20 cellular contexts compared by ENCODE assay signal in genomic region chr2:7925506-7925905, GRCh38.
DNase-seq lines count a peak whose midpoint lies in the region; ATAC-seq, FAIRE-seq and TF ChIP-seq lines count a peak whose summit lies in the region.
"Had no signal": no experiment of that assay in that cellular context is flagged by ENCODE, and none has a peak within 500 bp of the region (broad histone marks: within the 10 kb centered on the region; RNA-seq: fewer than 3 reads in every experiment).

No MANE protein-coding gene starts in this region.

- no peaks in the 10 kb centered on the region for H3K36me3 Mint-ChIP-seq in stimulated activated memory B cell treated with anti-CD40 and anti-IgM and Interleukin-4, amounts not matched to agents 10 μg/mL and 1 μg/mL and 100 μg/mL, for 72 hours
- H3K36me3 Mint-ChIP-seq: CD4-positive, CD25-positive, alpha-beta regulatory T cell; CD8-positive, alpha-beta T cell had no signal

- H3K23ac ChIP-seq in H1 (ENCODE audit: insufficient read length) = no peak overlapping the region

- H3K56ac ChIP-seq in H1 (replicated peaks; ENCODE audit: insufficient read length, low read depth, low read length) = no peak overlapping the region

- no peak overlapping the region for H2BK5ac ChIP-seq in H1 (ENCODE audit: low read depth, low read length)

- H3K14ac ChIP-seq in H1 (ENCODE audit: insufficient read length) = no peak overlapping the region

- no peak for TF ChIP-seq POLR2A in GM12891 (IDR thresholded peaks at IDR 0.05; ENCODE audit: low read depth, low read length)
- no peak for TF ChIP-seq POLR2A in H1 (IDR thresholded peaks at IDR 0.05; ENCODE audit: control extremely low read depth in 1 of 2, low read depth in 2 of 2, low read length in 2 of 2)

- CTCF ChIA-PET in H1 (lab: Charles Lee; ENCODE audit: partially characterized antibody) = no interaction called here

- no peaks in the 10 kb centered on the region for H3K27me3 ChIP-seq in H1 (replicated peaks in 1 of 4; ENCODE audit: control insufficient read depth in 3 of 4, extremely low read depth in 1 of 4, insufficient read depth in 3 of 4, low read length in 3 of 4)
- H3K27me3 ChIP-seq: BLaER1 had no signal

- DNase-seq in GM12891 (ENCODE audit: insufficient read length, low spot score) (no peak), NCI-H526 (lab: John Stamatoyannopoulos, UW) (peak; percentile 31 to 48), H1 (ENCODE audit: low read depth in 1 of 2, low spot score in 2 of 2) (no peak), cerebellum (ENCODE audit: low spot score) (no peak), NCI-H1694 (lab: John Stamatoyannopoulos, UW) (no peak), NCI-H748 treated with DMSO at 0.1 percent for 48 hours (lab: John Stamatoyannopoulos, UW) (no peak)
- DNase-seq: Caco-2; CD4-positive, CD25-positive, alpha-beta regulatory T cell; CD8-positive, alpha-beta T cell; DMS153; EL; GDM1; H9 had no signal

- no peaks in the 10 kb centered on the region for H4K20me1 ChIP-seq in H1 (replicated peaks in 1 of 2; ENCODE audit: control insufficient read depth in 1 of 2, insufficient read depth in 2 of 2, low read length in 2 of 2)
- H4K20me1 ChIP-seq: BLaER1 had no signal

- H3K36me3 ChIP-seq in H1 (ENCODE audit: control insufficient read depth in 2 of 4, insufficient read depth in 4 of 4, low read length in 3 of 4) = no peaks in the 10 kb centered on the region
- H3K36me3 ChIP-seq: BLaER1 had no signal

- no peak overlapping the region for H3K27ac ChIP-seq in H1 (ENCODE audit: low read depth, low read length)
- H3K27ac ChIP-seq: 22Rv1, BLaER1, C4-2B had no signal

- peaks cover 3% of the 10 kb centered on the region for H3K9me3 Mint-ChIP-seq in stimulated activated memory B cell treated with anti-CD40 and anti-IgM and Interleukin-4, amounts not matched to agents 10 μg/mL and 1 μg/mL and 100 μg/mL, for 72 hours

- no peaks in the 10 kb centered on the region for H3K27me3 Mint-ChIP-seq in stimulated activated memory B cell treated with anti-CD40 and anti-IgM and Interleukin-4, amounts not matched to agents 10 μg/mL and 1 μg/mL and 100 μg/mL, for 72 hours
- H3K27me3 Mint-ChIP-seq: CD4-positive, CD25-positive, alpha-beta regulatory T cell had no signal

- peak overlapping the region; percentile 9 for H2BK120ac ChIP-seq in H1 (replicated peaks; ENCODE audit: low read depth, low read length)

- H4K8ac ChIP-seq in H1 (ENCODE audit: extremely low read depth, insufficient read depth, low read length) = no peak overlapping the region; the same call in 1 of the 2 replicates

- H3K23me2 ChIP-seq in H1 (ENCODE audit: low read depth, low read length) = no peaks in the 10 kb centered on the region

- no peak overlapping the region for H3K9ac ChIP-seq in H1 (replicated peaks in 1 of 4; ENCODE audit: extremely low read depth in 1 of 4, low read depth in 3 of 4, low read length in 3 of 4)
- H3K9ac ChIP-seq: BLaER1 had no signal

- no peak overlapping the region for H2AK5ac ChIP-seq in H1 (ENCODE audit: low read depth, low read length)

- H3K4me3 Mint-ChIP-seq in stimulated activated memory B cell treated with anti-CD40 and anti-IgM and Interleukin-4, amounts not matched to agents 10 μg/mL and 1 μg/mL and 100 μg/mL, for 72 hours = no peak overlapping the region
- H3K4me3 Mint-ChIP-seq: B cell; CD4-positive, CD25-positive, alpha-beta regulatory T cell; CD8-positive, alpha-beta T cell; H9 had no signal

- no peak overlapping the region for H4K91ac ChIP-seq in H1 (replicated peaks; ENCODE audit: insufficient read length, low read length)

- H3K4me2 ChIP-seq in H1 (ENCODE audit: insufficient read depth in 1 of 2, low read depth in 2 of 2, low read length in 2 of 2) = no peak overlapping the region
- H3K4me2 ChIP-seq: BLaER1 had no signal

- H3K4ac ChIP-seq in H1 (replicated peaks; ENCODE audit: insufficient read length, low read depth, low read length) = no peak overlapping the region

- H3K79me1 ChIP-seq in H1 (ENCODE audit: low read depth, low read length) = no peaks in the 10 kb centered on the region

- 82% methylated on average over 1 of the region's 1 CpG; no CpG with 5 or more reads in 1 of the 2 experiments for WGBS in H1 (ENCODE audit: extremely low coverage in 1 of 2, insufficient coverage in 1 of 2, insufficient read length in 1 of 2, insufficient replicate concordance in 2 of 2, low coverage in 1 of 2, low lambda C conversion rate in 2 of 2, missing lambda C conversion rate in 1 of 2), 2 experiments

- no peak overlapping the region for H2BK20ac ChIP-seq in H1 (ENCODE audit: low read length)

- no peak overlapping the region for H4K5ac ChIP-seq in H1 (ENCODE audit: insufficient read length, low read depth, low read length)

- POLR2A ChIA-PET in H1 (lab: Charles Lee; ENCODE audit: partially characterized antibody) = no interaction called here

- no peaks in the 10 kb centered on the region; a peak in 1 of 4 replicates for H3K9me3 ChIP-seq in H1 (ENCODE audit: insufficient read depth in 2 of 2, low read depth in 1 of 2, low read length in 1 of 2)
- H3K9me3 ChIP-seq: BLaER1, Caco-2 had no signal

- TF ChIP-seq RAD21 in H1 (IDR thresholded peaks at IDR 0.05 in 1 of 2, conservative IDR thresholded peaks at IDR 0.05 in 1 of 2; ENCODE audit: low read depth in 2 of 2, low read length in 2 of 2) = no peak

- FAIRE-seq in GM12891 (lab: Jason Lieb, UNC) (peak; percentile 31), H1 (lab: Jason Lieb, UNC) (no peak)
- FAIRE-seq: GM12878 had no signal

- no peaks in the 10 kb centered on the region for H3K4me1 Mint-ChIP-seq in stimulated activated memory B cell treated with anti-CD40 and anti-IgM and Interleukin-4, amounts not matched to agents 10 μg/mL and 1 μg/mL and 100 μg/mL, for 72 hours
- H3K4me1 Mint-ChIP-seq: B cell; CD4-positive, CD25-positive, alpha-beta regulatory T cell had no signal

- H2BK15ac ChIP-seq in H1 (ENCODE audit: low read length) = no peak overlapping the region

- no peak for TF ChIP-seq EP300 in H1 (IDR thresholded peaks at IDR 0.05; ENCODE audit: borderline replicate concordance in 1 of 2, low read depth in 2 of 2, low read length in 2 of 2)

- H2AFZ ChIP-seq in H1 (ENCODE audit: low read length) = 0 out of 2 replicates have a peak overlapping the region, but pooled peaks have one; percentile 70

- H3K27ac Mint-ChIP-seq in stimulated activated memory B cell treated with anti-CD40 and anti-IgM and Interleukin-4, amounts not matched to agents 10 μg/mL and 1 μg/mL and 100 μg/mL, for 72 hours = no peak overlapping the region
- H3K27ac Mint-ChIP-seq: B cell; CD4-positive, CD25-positive, alpha-beta regulatory T cell; CD8-positive, alpha-beta T cell; H9 had no signal

- no peaks in the 10 kb centered on the region for H3K4me1 ChIP-seq in H1 (replicated peaks in 1 of 4; ENCODE audit: control insufficient read depth in 3 of 4, insufficient read depth in 4 of 4, low read length in 3 of 4)
- H3K4me1 ChIP-seq: BLaER1, Caco-2 had no signal

- H3K79me2 ChIP-seq in H1 (ENCODE audit: control insufficient read depth in 1 of 2, insufficient read depth in 2 of 2, low read length in 2 of 2) = no peaks in the 10 kb centered on the region

- no peak overlapping the region for H3K4me3 ChIP-seq in H1 (ENCODE audit: extremely low read depth in 1 of 4, insufficient read depth in 2 of 4, low read depth in 3 of 4, low read length in 4 of 4)
- H3K4me3 ChIP-seq: BLaER1, GM12878 had no signal

- H2BK12ac ChIP-seq in H1 (ENCODE audit: low read depth, low read length) = no peak overlapping the region; the same call in 1 of the 2 replicates

- no peak overlapping the region for H3K18ac ChIP-seq in H1 (ENCODE audit: extremely low read depth, low read length)

- ATAC-seq in stimulated activated memory B cell treated with anti-CD40 and anti-IgM and Interleukin-4, amounts not matched to agents 10 μg/mL and 1 μg/mL and 100 μg/mL, for 72 hours = peak; percentile 12
- ATAC-seq: CD8-positive, alpha-beta T cell; GM12878; HCT116 had no signal

- TF ChIP-seq CTCF in H1 (IDR thresholded peaks at IDR 0.05; ENCODE audit: control extremely low read depth in 1 of 3, insufficient read depth in 1 of 3, low read depth in 1 of 3, low read length in 3 of 3) = no peak

TF ChIP-seq in GM12891, 5 proteins besides CTCF, POLR2A, EP300 and RAD21:
- TF ChIP-seq POU2F2 (IDR thresholded peaks at IDR 0.05; ENCODE audit: low read depth, low read length) (no peak), SPI1 (IDR thresholded peaks at IDR 0.05; ENCODE audit: low read depth, low read length) (no peak), TAF1 (IDR thresholded peaks at IDR 0.05; ENCODE audit: low read depth, low read length) (no peak), PAX5 (IDR thresholded peaks at IDR 0.05; ENCODE audit: insufficient read depth, low read length, severe bottlenecking) (no peak), POLR2AphosphoS5 (IDR thresholded peaks at IDR 0.05; ENCODE audit: low read depth, low read length) (no peak)

TF ChIP-seq in H1, 55 proteins besides CTCF, POLR2A, EP300 and RAD21:
- TF ChIP-seq PHF8 (conservative IDR thresholded peaks at IDR 0.05; ENCODE audit: low read depth, low read length) (no peak), ATF2 (IDR thresholded peaks at IDR 0.05; ENCODE audit: low read length) (no peak), JUN (IDR thresholded peaks at IDR 0.05; ENCODE audit: low read depth, low read length) (no peak), POU5F1 (IDR thresholded peaks at IDR 0.05; ENCODE audit: low read depth, low read length) (no peak), SIX5 (IDR thresholded peaks at IDR 0.05; ENCODE audit: low read depth, low read length) (no peak), CHD2 (IDR thresholded peaks at IDR 0.05; ENCODE audit: low read length) (no peak)

Comparison
In these comparisons a context has a peak if more than half of its experiments do, and no peak if none do; other contexts are left out.
1. DNase-seq: peak in NCI-H526 (2 of 2); none in GM12891 (single experiment), H1 (0 of 2), cerebellum (single experiment), NCI-H1694 (single experiment) and NCI-H748 treated with DMSO at 0.1 percent for 48 hours (single experiment).